Comparison of ENCODE assay signal across 8 cellular contexts in genomic region chr3:55487376-55488241, GRCh38. TPM values are rescaled to one million over a fixed set of nuclear protein-coding genes. Genes with fewer than 3 reads are reported as not detected.
DNase-seq lines count a peak whose midpoint lies in the region; ATAC-seq and TF ChIP-seq lines count a peak whose summit lies in the region.

No MANE protein-coding gene starts in this region.

- peak overlapping the region; percentile 98 for H3K4me3 ChIP-seq in AG04449 (ENCODE audit: low read depth, low read length)
- H3K4me3 ChIP-seq in foreskin fibroblast (ENCODE audit: low read depth in 1 of 2, low read length in 2 of 2): peak overlapping the region; percentile 73 to 86

- no peaks in the 10 kb centered on the region for H3K9me3 Mint-ChIP-seq in osteocyte (ENCODE audit: unreplicated experiment)

- CTCF ChIA-PET in AG04449 (lab: Yijun Ruan, JAX): interaction anchor here (0.6 to 2.2 kb wide), 5 partner anchors 10 to 764 kb away, joined by 3 to 12 read pairs (median 4); no protein-coding TSS in a partner anchor

- peaks cover 73% of the 10 kb centered on the region for H3K27me3 Mint-ChIP-seq in T-helper 17 cell
- no peaks in the 10 kb centered on the region for H3K27me3 Mint-ChIP-seq in osteocyte (ENCODE audit: unreplicated experiment)

- POLR2A ChIA-PET in AG04449 (lab: Yijun Ruan, JAX): interaction anchor here (0.7 to 2.9 kb wide), 11 partner anchors 9 to 764 kb away, joined by 3 to 21 read pairs (median 4); no protein-coding TSS in a partner anchor

- no peaks in the 10 kb centered on the region for H3K9me3 ChIP-seq in T-helper 17 cell (ENCODE audit: control insufficient read depth, low read length, poor library complexity, severe bottlenecking)

- H3K36me3 Mint-ChIP-seq in T-helper 17 cell (ENCODE audit: low read depth) (peaks cover 6% of the 10 kb centered on the region), osteocyte (ENCODE audit: unreplicated experiment) (no peaks in the 10 kb centered on the region)

- TF ChIP-seq CTCF in AG04449 (IDR thresholded peaks at IDR 0.05; ENCODE audit: insufficient read depth, low read length, missing control alignments) (no peak), GM20000 (IDR thresholded peaks at IDR 0.05; ENCODE audit: extremely low read depth, missing control alignments) (no peak), foreskin fibroblast (IDR thresholded peaks at IDR 0.05; ENCODE audit: low read depth, low read length) (no peak), osteocyte (IDR thresholded peaks at IDR 0.05) (no peak)

- peaks cover 10% of the 10 kb centered on the region for H3K4me1 Mint-ChIP-seq in T-helper 17 cell
- peaks cover 48% of the 10 kb centered on the region for H3K4me1 Mint-ChIP-seq in osteocyte (ENCODE audit: unreplicated experiment)

- peak overlapping the region; percentile 62 for H3K4me3 Mint-ChIP-seq in T-helper 17 cell
- H3K4me3 Mint-ChIP-seq in osteocyte (ENCODE audit: unreplicated experiment): peak overlapping the region; percentile 96

- no peak for DNase-seq in AG04449 (ENCODE audit: low read depth, low spot score)
- peak; percentile 68 for DNase-seq in GM20000 (ENCODE audit: low spot score)
- no peak for DNase-seq in T-helper 17 cell
- peak in 1 of 2 donors; percentile 73 for DNase-seq in foreskin fibroblast
- no peak for DNase-seq in osteocyte (ENCODE audit: extremely low spot score, unreplicated experiment)

- H3K27ac Mint-ChIP-seq in T-helper 17 cell (no peak overlapping the region), osteocyte (ENCODE audit: unreplicated experiment) (peak overlapping the region; percentile 73)

- ATAC-seq in T-helper 17 cell: no peak
- ATAC-seq in HG03460 (IDR thresholded peaks at IDR 0.05; ENCODE audit: unreplicated experiment): no peak
- no peak for ATAC-seq in GM21381 (IDR thresholded peaks at IDR 0.05; ENCODE audit: unreplicated experiment)
- no peak for ATAC-seq in GM19463 (IDR thresholded peaks at IDR 0.05; ENCODE audit: unreplicated experiment)

RNA-seq across cellular contexts. Expression of gene WNT5A, which starts 0.5 kb away (rescaled TPM):
- total RNA-seq in T-helper 17 cell (not detected), osteocyte (27.6 and 30.4 TPM in 2 replicates)

Comparison
In these comparisons a context has a peak if more than half of its experiments do, and no peak if none do; other contexts are left out.
1. RNA of gene WNT5A, which starts 0.5 kb away (total RNA-seq): 27.6 to 30.4 TPM in osteocyte; not detected in T-helper 17 cell; every median in the first group is over 10 times any median in the second.